29 cellular contexts compared by ENCODE assay signal in the genomic region with DNA sequence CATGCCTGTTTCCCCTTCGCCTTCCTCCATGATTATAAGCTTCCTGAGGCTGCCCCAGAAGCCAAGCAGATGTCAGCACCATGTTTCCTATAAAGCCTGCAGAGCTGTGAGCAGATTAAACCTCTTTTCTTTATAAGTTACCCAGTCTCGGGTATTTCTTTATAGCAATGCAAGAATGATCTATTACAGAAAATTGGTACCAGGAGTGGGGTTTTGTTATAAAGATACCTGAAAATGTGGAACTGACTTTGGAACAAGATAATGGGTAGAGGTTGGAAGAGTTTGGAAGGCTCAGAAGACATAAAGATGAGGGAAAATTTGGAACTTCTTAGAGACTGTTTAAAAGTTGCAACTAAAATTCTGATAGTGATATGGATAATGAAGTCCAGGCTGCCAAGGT.
"Had no signal": no experiment of that assay in that cellular context is flagged by ENCODE, and none has a peak within 500 bp of the region (broad histone marks: within the 10 kb centered on the region; RNA-seq: fewer than 3 reads in every experiment).

No MANE protein-coding gene starts in this region.

- H3K9me3 ChIP-seq: suprapubic skin, testis, thoracic aorta, thyroid gland, upper lobe of right lung, vagina had no signal

- H3K4me3 Mint-ChIP-seq: stimulated activated effector memory CD8-positive, alpha-beta T cell treated with anti-CD3 and anti-CD28 coated beads, Interleukin-12 subunit alpha, Interleukin-12 subunit beta, amount 100 ng/mL, for 72 hours; stimulated activated memory B cell treated with anti-CD40 and anti-IgM and Interleukin-4, amounts not matched to agents 10 μg/mL and 1 μg/mL and 100 μg/mL, for 72 hours; stimulated activated naive B cell treated with anti-CD40 and anti-IgM and Interleukin-4, amounts not matched to agents 10 μg/mL and 1 μg/mL and 100 μg/mL, for 72 hours; stimulated activated naive CD8-positive, alpha-beta T cell treated with anti-CD3 and anti-CD28 coated beads, Interleukin-15, amount 100 ng/mL, for 72 hours; stimulated activated naive CD8-positive, alpha-beta T cell treated with anti-CD3 and anti-CD28 coated beads, Interleukin-15, Interleukin-2, amounts not matched to agents 100 ng/mL and 50 ng/mL, for 24 hours; type B pancreatic cell had no signal

- H3K27ac ChIP-seq: stomach, suprapubic skin, testis, thoracic aorta, thyroid gland, tibial artery, tibial nerve, transverse colon, upper lobe of left lung, upper lobe of right lung, uterus, vagina had no signal

- H3K27ac Mint-ChIP-seq: stimulated activated effector memory CD8-positive, alpha-beta T cell treated with anti-CD3 and anti-CD28 coated beads, Interleukin-12 subunit alpha, Interleukin-12 subunit beta, amount 100 ng/mL, for 72 hours; stimulated activated memory B cell treated with anti-CD40 and anti-IgM and Interleukin-4, amounts not matched to agents 10 μg/mL and 1 μg/mL and 100 μg/mL, for 72 hours; stimulated activated naive B cell treated with anti-CD40 and anti-IgM and Interleukin-4, amounts not matched to agents 10 μg/mL and 1 μg/mL and 100 μg/mL, for 72 hours; stimulated activated naive CD8-positive, alpha-beta T cell treated with anti-CD3 and anti-CD28 coated beads, Interleukin-15, amount 100 ng/mL, for 72 hours; stimulated activated naive CD8-positive, alpha-beta T cell treated with anti-CD3 and anti-CD28 coated beads, Interleukin-15, Interleukin-2, amounts not matched to agents 100 ng/mL and 50 ng/mL, for 24 hours; type B pancreatic cell had no signal

- H3K27me3 Mint-ChIP-seq: stimulated activated memory B cell treated with anti-CD40 and anti-IgM and Interleukin-4, amounts not matched to agents 10 μg/mL and 1 μg/mL and 100 μg/mL, for 72 hours; stimulated activated naive CD8-positive, alpha-beta T cell treated with anti-CD3 and anti-CD28 coated beads, Interleukin-15, Interleukin-2, amounts not matched to agents 100 ng/mL and 50 ng/mL, for 24 hours had no signal

- FAIRE-seq: urothelium cell line had no signal

- DNase-seq: stimulated activated CD4-positive, alpha-beta T cell treated with anti-CD3 and anti-CD28 coated beads, Interleukin-2, amount 100 ng/mL, for 48 hours; stimulated activated CD4-positive, alpha-beta T cell treated with anti-CD3 and anti-CD28 coated beads, Interleukin-4, amount 100 ng/mL, for 1 hour; stimulated activated CD4-positive, alpha-beta T cell treated with anti-CD3 and anti-CD28 coated beads, Interleukin-4, amount 100 ng/mL, for 24 hours; stimulated activated CD4-positive, alpha-beta T cell treated with anti-CD3 and anti-CD28 coated beads, Interleukin-4, amount 100 ng/mL, for 4 hours; stimulated activated CD8-positive, alpha-beta memory T cell treated with anti-CD3 and anti-CD28 coated beads, Interleukin-4, amount 100 ng/mL, for 48 hours; stimulated activated naive B cell treated with anti-CD40 and anti-IgM and Interleukin-4, amounts not matched to agents 10 μg/mL and 1 μg/mL and 100 μg/mL, for 72 hours; stimulated activated naive CD4-positive, alpha-beta T cell; stimulated activated naive CD4-positive, alpha-beta T cell treated with Interleukin-2 at 50 U/mL for 16 hours; stimulated activated naive CD8-positive, alpha-beta T cell treated with anti-CD3 and anti-CD28 coated beads, Interleukin-15, amount 100 ng/mL, for 72 hours; stimulated activated naive CD8-positive, alpha-beta T cell treated with anti-CD3 and anti-CD28 coated beads, Interleukin-15, Interleukin-2, amounts not matched to agents 100 U/mL and 50 U/mL, for 24 hours; stomach; substantia nigra; testis; thyroid gland; tibial artery; transverse colon; trophoblast cell; upper lobe of left lung; upper lobe of right lung; uterus had no signal

- H3K4me1 ChIP-seq: uterus had no signal

- H3K36me3 ChIP-seq: stomach, suprapubic skin, thoracic aorta, thyroid gland, transverse colon, upper lobe of left lung, upper lobe of right lung, uterus, vagina had no signal

- H3K4me3 ChIP-seq: stomach, suprapubic skin, testis, thoracic aorta, thyroid gland, tibial artery, tibial nerve, transverse colon, upper lobe of left lung, upper lobe of right lung, uterus, vagina had no signal

- H3K27me3 ChIP-seq: stomach, suprapubic skin, testis, thyroid gland, tibial artery, tibial nerve, transverse colon, upper lobe of left lung, upper lobe of right lung, uterus, vagina had no signal

- ATAC-seq: stimulated activated effector memory CD8-positive, alpha-beta T cell treated with anti-CD3 and anti-CD28 coated beads, Interleukin-12 subunit alpha, Interleukin-12 subunit beta, amount 100 ng/mL, for 72 hours; stimulated activated memory B cell treated with anti-CD40 and anti-IgM and Interleukin-4, amounts not matched to agents 10 μg/mL and 1 μg/mL and 100 μg/mL, for 72 hours; stimulated activated naive B cell treated with anti-CD40 and anti-IgM and Interleukin-4, amounts not matched to agents 10 μg/mL and 1 μg/mL and 100 μg/mL, for 72 hours; stimulated activated naive CD8-positive, alpha-beta T cell treated with anti-CD3 and anti-CD28 coated beads, Interleukin-15, amount 100 ng/mL, for 72 hours; stimulated activated naive CD8-positive, alpha-beta T cell treated with anti-CD3 and anti-CD28 coated beads, Interleukin-15, Interleukin-2, amounts not matched to agents 100 U/mL and 50 U/mL, for 24 hours; upper lobe of right lung had no signal
